27 cellular contexts compared by ENCODE assay signal in the genomic region with DNA sequence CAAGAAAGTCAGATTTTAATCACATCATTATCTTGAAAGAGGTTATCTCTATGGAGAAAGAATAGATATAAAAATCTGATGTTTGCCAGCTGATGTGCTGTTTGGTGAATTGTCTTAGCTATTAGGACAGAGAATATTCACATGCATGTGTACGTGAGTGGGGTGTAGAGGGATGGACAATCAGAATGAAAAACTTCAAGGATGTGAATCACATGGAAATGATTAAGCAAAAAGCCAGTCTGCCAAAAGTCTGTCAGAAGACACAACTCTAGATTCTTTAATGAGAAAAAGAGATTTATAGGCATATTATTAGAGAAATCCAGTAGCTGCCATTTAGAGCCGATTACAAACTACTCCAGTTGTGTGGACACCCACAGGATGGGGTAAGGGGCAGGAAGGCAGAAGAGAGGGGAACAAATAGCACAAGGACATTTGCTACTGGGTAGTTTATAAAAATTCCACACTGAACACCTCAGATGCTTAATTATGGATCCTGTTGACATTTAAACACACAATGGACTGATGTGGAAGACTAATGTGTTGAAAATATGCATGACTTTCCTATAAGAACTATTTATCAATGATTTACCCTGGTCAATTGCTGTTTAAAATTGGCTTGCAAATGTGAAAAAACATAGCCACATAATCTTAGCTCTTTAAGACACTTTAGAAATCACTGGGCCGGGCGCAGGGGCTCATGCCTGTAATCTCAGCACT.
DNase-seq lines count a peak whose midpoint lies in the region; ATAC-seq and TF ChIP-seq lines count a peak whose summit lies in the region.
"Had no signal": no experiment of that assay in that cellular context is flagged by ENCODE, and none has a peak within 500 bp of the region (broad histone marks: within the 10 kb centered on the region; RNA-seq: fewer than 3 reads in every experiment).

No MANE protein-coding gene starts in this region.

- POLR2A ChIA-PET in naive thymus-derived CD4-positive, alpha-beta T cell (lab: Charles Lee): no interaction called here

- peaks cover 0 to 14% (median 3%) of the 10 kb centered on the region in 11 donors for H3K9me3 Mint-ChIP-seq in naive thymus-derived CD4-positive, alpha-beta T cell
- H3K9me3 Mint-ChIP-seq: nephron progenitor cell, type B pancreatic cell had no signal

- H3K9me3 ChIP-seq in naive thymus-derived CD4-positive, alpha-beta T cell (ENCODE audit: control insufficient read depth in 2 of 3, low read length in 3 of 3): no peaks in the 10 kb centered on the region
- H3K9me3 ChIP-seq: heart left ventricle, left lung, right lobe of liver had no signal

- H3K27ac Mint-ChIP-seq in naive thymus-derived CD4-positive, alpha-beta T cell: no peak overlapping the region
- H3K27ac Mint-ChIP-seq: activated CD4-positive, alpha-beta T cell treated with anti-CD3 and anti-CD28 coated beads, Interleukin-2, amount 10 ng/mL, durations not matched to agents 24 days and 14 days; activated naive CD8-positive, alpha-beta T cell; CD4-positive, alpha-beta memory T cell; nephron progenitor cell; T-cell; type B pancreatic cell had no signal

- no peaks in the 10 kb centered on the region for H3K27me3 ChIP-seq in naive thymus-derived CD4-positive, alpha-beta T cell (ENCODE audit: control insufficient read depth in 2 of 2, insufficient read depth in 2 of 2, low read length in 2 of 2)
- H3K27me3 ChIP-seq: heart left ventricle, left lung, right lobe of liver had no signal

- H3K4me1 Mint-ChIP-seq in naive thymus-derived CD4-positive, alpha-beta T cell: no peaks in the 10 kb centered on the region
- H3K4me1 Mint-ChIP-seq: CD4-positive, alpha-beta memory T cell; nephron progenitor cell; T-cell had no signal

- no peaks in the 10 kb centered on the region for H3K4me1 ChIP-seq in naive thymus-derived CD4-positive, alpha-beta T cell (ENCODE audit: control insufficient read depth in 2 of 2, insufficient read depth in 2 of 2, low read length in 2 of 2)
- H3K4me1 ChIP-seq: heart left ventricle, left lung, parathyroid adenoma, right lobe of liver had no signal

- CTCF ChIA-PET in naive thymus-derived CD4-positive, alpha-beta T cell (lab: Charles Lee): no interaction called here

- intact Hi-C loops in naive thymus-derived CD4-positive, alpha-beta T cell (cut with micrococcal nuclease): no loop called here

- peaks cover 0 to 6% (median 0%) of the 10 kb centered on the region in 5 donors for H3K36me3 Mint-ChIP-seq in naive thymus-derived CD4-positive, alpha-beta T cell
- H3K36me3 Mint-ChIP-seq: activated naive CD8-positive, alpha-beta T cell; CD4-positive, alpha-beta memory T cell; T-cell; type B pancreatic cell had no signal

- peak overlapping the region; percentile 78 for H3K27ac ChIP-seq in epithelial cell of prostate
- H3K27ac ChIP-seq in naive thymus-derived CD4-positive, alpha-beta T cell (ENCODE audit: low read depth, low read length): no peak overlapping the region
- H3K27ac ChIP-seq: heart left ventricle, KMS-11, left lung, parathyroid adenoma, right lobe of liver had no signal

- H3K4me3 ChIP-seq in AG09309 (ENCODE audit: control insufficient read depth, low read depth, low read length): no peak overlapping the region
- H3K4me3 ChIP-seq in naive thymus-derived CD4-positive, alpha-beta T cell (ENCODE audit: low read length): no peak overlapping the region
- H3K4me3 ChIP-seq: GM12878, heart left ventricle, left lung, right lobe of liver had no signal

- no peak for TF ChIP-seq CTCF in AG09309 (IDR thresholded peaks at IDR 0.05; ENCODE audit: control insufficient read depth, insufficient read depth, low read depth, low read length, missing control alignments)

- no peak for ATAC-seq in naive thymus-derived CD4-positive, alpha-beta T cell
- ATAC-seq: GM12878, heart left ventricle, left lung, right lobe of liver, T-cell had no signal

- H3K36me3 ChIP-seq in naive thymus-derived CD4-positive, alpha-beta T cell (ENCODE audit: control insufficient read depth in 2 of 3, insufficient read depth in 3 of 3, low read length in 3 of 3): no peaks in the 10 kb centered on the region
- H3K36me3 ChIP-seq: heart left ventricle, left lung, right lobe of liver had no signal

- DNase-seq in AG09309 (ENCODE audit: low read depth) (peak; percentile 25), HT1080 (ENCODE audit: low read depth) (peak; percentile 80), epithelial cell of prostate (ENCODE audit: low read depth, low spot score) (peak; percentile 54), kidney tubule cell (ENCODE audit: low spot score) (peak; percentile 91), NCI-H69 (lab: John Stamatoyannopoulos, UW) (no peak), NCI-H2227 treated with DMSO at 0.1 percent for 48 hours (lab: John Stamatoyannopoulos, UW) (no peak)
- no peak for DNase-seq in NK-92 treated with Interleukin-12 subunit alpha and Interleukin-12 subunit beta, amount 100 ng/mL, for 24 hours (lab: John Stamatoyannopoulos, UW)
- no peak for DNase-seq in naive thymus-derived CD4-positive, alpha-beta T cell
- DNase-seq: activated CD4-positive, alpha-beta T cell treated with anti-CD3 and anti-CD28 coated beads, Interleukin-2, amount 10 ng/mL, durations not matched to agents 24 days and 14 days; CD4-positive, alpha-beta memory T cell; DMS153; heart left ventricle; left lung; MV-4-11; NCI-H526 treated with DMSO at 0.1 percent for 48 hours; nephron progenitor cell; OCI-M1; right lobe of liver; SHP77 treated with DMSO at 0.1 percent for 48 hours; stimulated activated CD4-positive, alpha-beta T cell treated with anti-CD3 and anti-CD28 coated beads, Interleukin-15, amount 100 ng/mL, for 24 hours; stimulated activated CD8-positive, alpha-beta memory T cell treated with anti-CD3 and anti-CD28 coated beads, Interleukin-4, amount 100 ng/mL, for 48 hours; T-cell had no signal

- no peak overlapping the region for H3K4me3 Mint-ChIP-seq in naive thymus-derived CD4-positive, alpha-beta T cell
- H3K4me3 Mint-ChIP-seq: activated CD4-positive, alpha-beta T cell treated with anti-CD3 and anti-CD28 coated beads, Interleukin-2, amount 10 ng/mL, durations not matched to agents 24 days and 14 days; activated naive CD8-positive, alpha-beta T cell; CD4-positive, alpha-beta memory T cell; nephron progenitor cell; T-cell; type B pancreatic cell had no signal

- H3K27me3 Mint-ChIP-seq in naive thymus-derived CD4-positive, alpha-beta T cell: peaks cover 0 to 33% (median 11%) of the 10 kb centered on the region in 5 donors
- H3K27me3 Mint-ChIP-seq: activated CD4-positive, alpha-beta T cell treated with anti-CD3 and anti-CD28 coated beads, Interleukin-2, amount 10 ng/mL, durations not matched to agents 24 days and 14 days had no signal

Comparison
In these comparisons a context has a peak if more than half of its experiments do, and no peak if none do; other contexts are left out.
1. DNase-seq: peak in AG09309 (single experiment), HT1080 (single experiment), epithelial cell of prostate (single experiment) and kidney tubule cell (single experiment); none in NCI-H69 (single experiment), NK-92 treated with Interleukin-12 subunit alpha and Interleukin-12 subunit beta, amount 100 ng/mL, for 24 hours (single experiment), naive thymus-derived CD4-positive, alpha-beta T cell (0 of 9) and NCI-H2227 treated with DMSO at 0.1 percent for 48 hours (single experiment).